In genomic region chr9:27771803-27772545, GRCh38 we compare ENCODE assay signal across 12 cellular contexts.
DNase-seq lines count a peak whose midpoint lies in the region; ATAC-seq lines count a peak whose summit lies in the region.
"Had no signal": no experiment of that assay in that cellular context is flagged by ENCODE, and none has a peak within 500 bp of the region (broad histone marks: within the 10 kb centered on the region; RNA-seq: fewer than 3 reads in every experiment).

No MANE protein-coding gene starts in this region.

- H3K27ac ChIP-seq in SJCRH30 = no peak overlapping the region
- H3K27ac ChIP-seq: HL-60, stomach had no signal

- H3K4me3 ChIP-seq in SJCRH30 (no peak overlapping the region), iPS-15b (ENCODE audit: low read depth, low read length) (no peak overlapping the region)
- H3K4me3 ChIP-seq: stomach had no signal

- H3K9ac ChIP-seq in iPS-15b (ENCODE audit: low read depth, low read length) = peak overlapping the region; percentile 38

- H3K27me3 ChIP-seq in SJCRH30 (no peaks in the 10 kb centered on the region), iPS-15b (ENCODE audit: control insufficient read depth, insufficient read depth, low read length) (no peaks in the 10 kb centered on the region)
- H3K27me3 ChIP-seq: stomach had no signal

- H3K9me3 ChIP-seq in SJCRH30 (replicated peaks) (no peaks in the 10 kb centered on the region), iPS-15b (ENCODE audit: control insufficient read depth, insufficient read depth, low read length) (no peaks in the 10 kb centered on the region)
- H3K9me3 ChIP-seq: stomach had no signal

- no peaks in the 10 kb centered on the region for H3K4me1 ChIP-seq in SJCRH30
- H3K4me1 ChIP-seq in iPS-15b (ENCODE audit: control insufficient read depth, insufficient read depth, low read length) = peaks cover 13% of the 10 kb centered on the region
- H3K4me1 ChIP-seq: stomach had no signal

- H3K36me3 ChIP-seq in SJCRH30 (no peaks in the 10 kb centered on the region), iPS-15b (ENCODE audit: control insufficient read depth, insufficient read depth, low read length) (no peaks in the 10 kb centered on the region)
- H3K36me3 ChIP-seq: stomach had no signal

- ATAC-seq in GM18519 (IDR thresholded peaks at IDR 0.05; ENCODE audit: low FRiP score, unreplicated experiment) (no peak), HG03097 (IDR thresholded peaks at IDR 0.05; ENCODE audit: low FRiP score, unreplicated experiment) (no peak)

- peak; percentile 66 for DNase-seq in NCI-H510A treated with DMSO at 0.1 percent for 48 hours (lab: John Stamatoyannopoulos, UW)
- DNase-seq in NCI-H510A (lab: John Stamatoyannopoulos, UW) = no peak
- DNase-seq in SJCRH30 = peak; percentile 9 to 21
- DNase-seq in NOMO-1 treated with DMSO at 0.1 percent for 48 hours (lab: John Stamatoyannopoulos, UW; ENCODE audit: unreplicated experiment) = no peak
- no peak for DNase-seq in activated CD8-positive, alpha-beta memory T cell treated with anti-CD3 and anti-CD28 coated beads for 24 hours
- DNase-seq: activated CD8-positive, alpha-beta memory T cell treated with anti-CD3 and anti-CD28 coated beads, Interleukin-2, amount 50 U/mL, for 4 hours; DND-41; stomach had no signal

Comparison
In these comparisons a context has a peak if more than half of its experiments do, and no peak if none do; other contexts are left out.
1. DNase-seq: peak in NCI-H510A treated with DMSO at 0.1 percent for 48 hours (single experiment) and SJCRH30 (2 of 2); none in NCI-H510A (single experiment), NOMO-1 treated with DMSO at 0.1 percent for 48 hours (single experiment) and activated CD8-positive, alpha-beta memory T cell treated with anti-CD3 and anti-CD28 coated beads for 24 hours (single experiment).